24 cellular contexts compared by ENCODE assay signal in genomic region chr3:58001979-58002378, GRCh38.
"Had no signal": no experiment of that assay in that cellular context is flagged by ENCODE, and none has a peak within 500 bp of the region (broad histone marks: within the 10 kb centered on the region; RNA-seq: fewer than 3 reads in every experiment).

No MANE protein-coding gene starts in this region.

- H3K36me3 Mint-ChIP-seq: natural killer cell; stimulated activated memory B cell treated with anti-CD40 and anti-IgM and Interleukin-4, amounts not matched to agents 10 μg/mL and 1 μg/mL and 100 μg/mL, for 72 hours had no signal

- H3K27ac ChIP-seq: colonic mucosa, esophagus squamous epithelium, heart right ventricle, lower lobe of right lung, ovary, psoas muscle, sigmoid colon, thoracic aorta, tibial nerve had no signal

- H3K4me3 Mint-ChIP-seq: dendritic cell treated with granulocyte-macrophage colony-stimulating factor and Interleukin-4, amounts not matched to agents 40 ng/mL and 50 ng/mL, for 4 days; natural killer cell; stimulated activated memory B cell treated with anti-CD40 and anti-IgM and Interleukin-4, amounts not matched to agents 10 μg/mL and 1 μg/mL and 100 μg/mL, for 72 hours; stimulated activated naive CD8-positive, alpha-beta T cell treated with anti-CD3 and anti-CD28 coated beads, Interleukin-15, Interleukin-2, amounts not matched to agents 100 ng/mL and 50 ng/mL, for 24 hours had no signal

- DNase-seq: colonic mucosa; effector CD8-positive, alpha-beta T cell; erythroblast; esophagus squamous epithelium; foreskin melanocyte; glutamatergic neuron; heart right ventricle; hippocampal formation; kidney glomerular epithelial cell; left colon; left ventricle myocardium superior; lower lobe of right lung; natural killer cell; occipital lobe; ovary; psoas muscle; right cardiac atrium; sigmoid colon; stimulated activated CD4-positive, alpha-beta T cell treated with anti-CD3 and anti-CD28 coated beads, Interleukin-4, amount 100 ng/mL, for 4 hours had no signal

- H3K27me3 ChIP-seq: colonic mucosa, esophagus squamous epithelium, heart right ventricle, ovary, sigmoid colon, tibial nerve had no signal

- H3K4me1 ChIP-seq: psoas muscle had no signal

- H3K9me3 ChIP-seq: colonic mucosa, esophagus squamous epithelium, heart right ventricle, lower lobe of right lung, ovary, psoas muscle, sigmoid colon, thoracic aorta, tibial nerve had no signal

- ATAC-seq: heart right ventricle; left colon; left ventricle myocardium superior; lower lobe of right lung; natural killer cell; psoas muscle; right cardiac atrium; stimulated activated memory B cell treated with anti-CD40 and anti-IgM and Interleukin-4, amounts not matched to agents 10 μg/mL and 1 μg/mL and 100 μg/mL, for 72 hours had no signal

- H3K36me3 ChIP-seq: colonic mucosa, esophagus squamous epithelium, heart right ventricle, lower lobe of right lung, ovary, sigmoid colon, thoracic aorta, tibial nerve had no signal

- H3K27ac Mint-ChIP-seq: dendritic cell treated with granulocyte-macrophage colony-stimulating factor and Interleukin-4, amounts not matched to agents 40 ng/mL and 50 ng/mL, for 4 days; natural killer cell; stimulated activated memory B cell treated with anti-CD40 and anti-IgM and Interleukin-4, amounts not matched to agents 10 μg/mL and 1 μg/mL and 100 μg/mL, for 72 hours; stimulated activated naive CD8-positive, alpha-beta T cell treated with anti-CD3 and anti-CD28 coated beads, Interleukin-15, Interleukin-2, amounts not matched to agents 100 ng/mL and 50 ng/mL, for 24 hours had no signal

- H3K27me3 Mint-ChIP-seq: stimulated activated memory B cell treated with anti-CD40 and anti-IgM and Interleukin-4, amounts not matched to agents 10 μg/mL and 1 μg/mL and 100 μg/mL, for 72 hours; stimulated activated naive CD8-positive, alpha-beta T cell treated with anti-CD3 and anti-CD28 coated beads, Interleukin-15, Interleukin-2, amounts not matched to agents 100 ng/mL and 50 ng/mL, for 24 hours had no signal

- H3K4me3 ChIP-seq: colonic mucosa, esophagus squamous epithelium, heart right ventricle, lower lobe of right lung, ovary, psoas muscle, sigmoid colon, thoracic aorta, tibial nerve had no signal

- H3K9me3 Mint-ChIP-seq: dendritic cell treated with granulocyte-macrophage colony-stimulating factor and Interleukin-4, amounts not matched to agents 40 ng/mL and 50 ng/mL, for 4 days; natural killer cell; stimulated activated memory B cell treated with anti-CD40 and anti-IgM and Interleukin-4, amounts not matched to agents 10 μg/mL and 1 μg/mL and 100 μg/mL, for 72 hours; stimulated activated naive CD8-positive, alpha-beta T cell treated with anti-CD3 and anti-CD28 coated beads, Interleukin-15, Interleukin-2, amounts not matched to agents 100 ng/mL and 50 ng/mL, for 24 hours had no signal
